ENCODE assay signal across 14 cellular contexts in the genomic region with DNA sequence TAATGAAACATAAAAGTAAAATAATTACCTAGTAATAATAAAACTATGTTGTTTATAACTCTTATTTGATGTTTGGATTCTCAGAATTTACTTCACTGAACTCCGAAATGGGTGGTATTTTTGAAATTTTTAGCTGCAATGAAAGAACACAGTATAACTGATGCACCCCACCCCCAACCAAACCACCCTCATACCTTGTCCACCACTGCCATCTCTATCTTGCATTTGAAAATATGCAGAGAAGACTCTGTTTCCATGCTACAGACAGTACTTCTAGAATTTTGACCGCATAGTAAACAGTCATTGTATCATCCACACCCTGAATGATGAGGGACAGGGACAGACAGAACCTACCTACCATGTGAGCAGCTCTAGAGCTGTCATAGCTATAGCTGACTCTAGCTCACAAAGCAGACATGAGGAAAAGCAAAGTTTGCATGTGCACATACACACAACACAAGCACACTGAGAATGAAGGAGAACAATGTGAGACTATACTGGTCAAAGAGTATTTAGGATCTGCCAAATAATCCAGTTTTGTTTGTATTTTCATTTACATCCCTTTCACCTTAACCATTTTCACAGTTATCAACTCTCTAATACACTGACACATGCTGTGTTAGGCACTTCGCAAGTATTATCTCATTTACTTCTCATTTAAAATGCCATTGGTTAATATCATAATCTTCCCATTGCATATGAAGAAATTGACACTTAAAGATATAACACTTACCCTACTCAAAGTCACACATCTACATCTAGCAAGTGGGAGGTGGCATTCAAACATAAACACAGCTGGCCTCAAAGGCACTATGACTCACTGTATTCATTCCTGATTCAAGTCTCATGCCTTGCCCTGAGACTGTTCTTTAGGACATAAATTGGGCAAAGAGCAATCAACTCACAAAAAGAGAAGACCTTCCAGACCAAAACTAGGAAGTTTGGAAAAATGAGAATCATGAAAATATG.
DNase-seq lines count a peak whose midpoint lies in the region; ATAC-seq and TF ChIP-seq lines count a peak whose summit lies in the region.
"Had no signal": no experiment of that assay in that cellular context is flagged by ENCODE, and none has a peak within 500 bp of the region (broad histone marks: within the 10 kb centered on the region; RNA-seq: fewer than 3 reads in every experiment).

No MANE protein-coding gene starts in this region.

- H3K27ac Mint-ChIP-seq in activated T-helper 2 cell treated with anti-CD3 and anti-CD28 coated beads, Interferon-gamma antibody, Interleukin-2, Interleukin-4, amounts not matched to agents 10 μg/mL and 5 μg/mL and 100 μg/mL, durations not matched to agents 14 hours and 24 hours and 36 hours, result peak overlapping the region; percentile 89
- peak overlapping the region; percentile 81 to 96 (median 94) for H3K27ac Mint-ChIP-seq in immature natural killer cell
- H3K27ac Mint-ChIP-seq: GM23338, naive B cell had no signal

- POLR2A ChIA-PET in AG04450 (lab: Yijun Ruan, JAX), result no interaction called here

- H3K4me3 Mint-ChIP-seq in activated T-helper 2 cell treated with anti-CD3 and anti-CD28 coated beads, Interferon-gamma antibody, Interleukin-2, Interleukin-4, amounts not matched to agents 10 μg/mL and 5 μg/mL and 100 μg/mL, durations not matched to agents 14 hours and 24 hours and 36 hours (ENCODE audit: low read depth), result peak overlapping the region; percentile 34
- peak overlapping the region; percentile 52 to 70 (median 62) for H3K4me3 Mint-ChIP-seq in immature natural killer cell
- H3K4me3 Mint-ChIP-seq: GM23338, naive B cell had no signal

- 64 to 74% methylated on average over 3 of the region's 3 CpGs for WGBS in GM23248 (ENCODE audit: low coverage in 1 of 2, low lambda C conversion rate in 2 of 2, missing lambda C conversion rate in 2 of 2), 2 experiments

- H3K4me1 ChIP-seq in GM23248 (ENCODE audit: insufficient read depth), result peaks cover 12% of the 10 kb centered on the region

- H3K79me2 ChIP-seq in GM23248 (ENCODE audit: insufficient read depth), result no peaks in the 10 kb centered on the region

- intact Hi-C loops in activated T-helper 2 cell treated with anti-CD3 and anti-CD28 coated beads, Interferon-gamma antibody, Interleukin-2, Interleukin-4, amounts not matched to agents 10 μg/mL and 5 μg/mL and 100 μg/mL, durations not matched to agents 14 hours and 24 hours and 36 hours (cut with micrococcal nuclease), result loop anchor here (1.0 to 2.0 kb wide), 3 partner anchors 8 to 16 kb away; no protein-coding TSS in a partner anchor

- H3K9me2 ChIP-seq in GM23248 (ENCODE audit: insufficient read depth), result no peaks in the 10 kb centered on the region

- ATAC-seq in GM19397 (IDR thresholded peaks at IDR 0.05; ENCODE audit: unreplicated experiment) (no peak), GM19463 (IDR thresholded peaks at IDR 0.05; ENCODE audit: unreplicated experiment) (no peak), GM18867 (IDR thresholded peaks at IDR 0.05; ENCODE audit: unreplicated experiment) (no peak)
- ATAC-seq: GM23338 had no signal

- no peak overlapping the region for H3K9ac ChIP-seq in GM23248

- peak overlapping the region; percentile 13 for H3K4me2 ChIP-seq in GM23248 (ENCODE audit: unreplicated experiment)
- H3K4me2 ChIP-seq: GM23338 had no signal

- H3K9me3 Mint-ChIP-seq in activated T-helper 2 cell treated with anti-CD3 and anti-CD28 coated beads, Interferon-gamma antibody, Interleukin-2, Interleukin-4, amounts not matched to agents 10 μg/mL and 5 μg/mL and 100 μg/mL, durations not matched to agents 14 hours and 24 hours and 36 hours, result no peaks in the 10 kb centered on the region
- no peaks in the 10 kb centered on the region for H3K9me3 Mint-ChIP-seq in immature natural killer cell
- H3K9me3 Mint-ChIP-seq: GM23338, naive B cell had no signal

- in situ Hi-C loops in GM23248 (cut with MboI), result no loop called here

- H3K27me3 Mint-ChIP-seq in activated T-helper 2 cell treated with anti-CD3 and anti-CD28 coated beads, Interferon-gamma antibody, Interleukin-2, Interleukin-4, amounts not matched to agents 10 μg/mL and 5 μg/mL and 100 μg/mL, durations not matched to agents 14 hours and 24 hours and 36 hours (ENCODE audit: low read depth), result no peaks in the 10 kb centered on the region
- peaks cover 0 to 1% (median 0%) of the 10 kb centered on the region in 3 donors for H3K27me3 Mint-ChIP-seq in immature natural killer cell (ENCODE audit: low read depth in 3 of 3)
- H3K27me3 Mint-ChIP-seq: naive B cell had no signal

- no peaks in the 10 kb centered on the region for H3K36me3 ChIP-seq in GM23248 (ENCODE audit: low read depth)

- H4K20me1 ChIP-seq in GM23248 (ENCODE audit: insufficient read depth), result no peaks in the 10 kb centered on the region

- H3K27ac ChIP-seq in AG04450 (ENCODE audit: low read depth, low read length) (no peak overlapping the region), GM23248 (no peak overlapping the region)

- H3K27me3 ChIP-seq in AG04450 (ENCODE audit: control insufficient read depth, insufficient read depth, low read length), result no peaks in the 10 kb centered on the region
- H3K27me3 ChIP-seq in GM23248 (replicated peaks; ENCODE audit: insufficient read depth), result no peaks in the 10 kb centered on the region

- peaks cover 70% of the 10 kb centered on the region for H3K4me1 Mint-ChIP-seq in activated T-helper 2 cell treated with anti-CD3 and anti-CD28 coated beads, Interferon-gamma antibody, Interleukin-2, Interleukin-4, amounts not matched to agents 10 μg/mL and 5 μg/mL and 100 μg/mL, durations not matched to agents 14 hours and 24 hours and 36 hours (ENCODE audit: low read depth)
- peaks cover 43 to 51% of the 10 kb centered on the region in 2 donors for H3K4me1 Mint-ChIP-seq in immature natural killer cell
- H3K4me1 Mint-ChIP-seq: naive B cell had no signal

- H2AFZ ChIP-seq in GM23248, result no peak overlapping the region
- H2AFZ ChIP-seq: GM23338 had no signal

- H3K36me3 Mint-ChIP-seq in activated T-helper 2 cell treated with anti-CD3 and anti-CD28 coated beads, Interferon-gamma antibody, Interleukin-2, Interleukin-4, amounts not matched to agents 10 μg/mL and 5 μg/mL and 100 μg/mL, durations not matched to agents 14 hours and 24 hours and 36 hours (ENCODE audit: low read depth), result peaks cover 50% of the 10 kb centered on the region
- H3K36me3 Mint-ChIP-seq in immature natural killer cell, result peaks cover 0 to 7% (median 0%) of the 10 kb centered on the region in 3 donors
- H3K36me3 Mint-ChIP-seq: naive B cell had no signal

- H3K9me3 ChIP-seq in AG04450 (ENCODE audit: control insufficient read depth, insufficient read depth, low read length) (no peaks in the 10 kb centered on the region), GM23248 (ENCODE audit: low read depth) (no peaks in the 10 kb centered on the region)

- TF ChIP-seq CTCF in AG04450 (IDR thresholded peaks at IDR 0.05; ENCODE audit: low read depth, low read length), result no peak

- H3K4me3 ChIP-seq in AG04450 (ENCODE audit: low read depth, low read length), result no peak overlapping the region
- H3K4me3 ChIP-seq in GM23248, result no peak overlapping the region
- H3K4me3 ChIP-seq: GM23338 had no signal

- peak; percentile 18 for DNase-seq in AG04450 (ENCODE audit: low read depth, low spot score)
- peak; percentile 78 for DNase-seq in GM23248
- DNase-seq in activated T-helper 2 cell treated with anti-CD3 and anti-CD28 coated beads, Interferon-gamma antibody, Interleukin-2, Interleukin-4, amounts not matched to agents 10 μg/mL and 5 μg/mL and 100 μg/mL, durations not matched to agents 14 hours and 24 hours and 36 hours (ENCODE audit: low spot score), result no peak
- DNase-seq in immature natural killer cell, result peak; percentile 42 to 53 (median 49)
- DNase-seq in midbrain (lab: John Stamatoyannopoulos, UW), result no peak
- DNase-seq: activated CD4-positive, alpha-beta T cell treated with anti-CD3 and anti-CD28 coated beads for 4 hours; caudate nucleus; naive B cell; NCI-H146; RPMI8226 had no signal

- CTCF ChIA-PET in AG04450 (lab: Charles Lee), result interaction anchor here (0.5 kb wide), 1 partner anchor 127 kb away, joined by 5 read pairs; no protein-coding TSS in a partner anchor

- H3F3A ChIP-seq in GM23248 (ENCODE audit: insufficient read depth), result no peaks in the 10 kb centered on the region

Comparison
In these comparisons a context has a peak if more than half of its experiments do, and no peak if none do; other contexts are left out.
1. DNase-seq: peak in AG04450 (single experiment), GM23248 (single experiment) and immature natural killer cell (3 of 3); none in activated T-helper 2 cell treated with anti-CD3 and anti-CD28 coated beads, Interferon-gamma antibody, Interleukin-2, Interleukin-4, amounts not matched to agents 10 μg/mL and 5 μg/mL and 100 μg/mL, durations not matched to agents 14 hours and 24 hours and 36 hours (single experiment) and midbrain (single experiment).